8 cellular contexts compared by ENCODE assay signal in genomic region chr12:31959051-31959700, GRCh38. TPM values are rescaled to one million over a fixed set of nuclear protein-coding genes. Genes with fewer than 3 reads are reported as not detected.
DNase-seq lines count a peak whose midpoint lies in the region; ATAC-seq and TF ChIP-seq lines count a peak whose summit lies in the region.

Gene RESF1 (plus strand): TSS chr12:31959415. CDS start chr12:31980956, 21,541 bp downstream.

- WGBS in esophagus, 2 donors, result 0 to 1% methylated on average over 61 to 68 of the region's 68 CpGs

- H3K4me1 Mint-ChIP-seq in activated T-cell treated with anti-CD3 and anti-CD28 coated beads, Interleukin-2, amount 50 U/mL, for 24 hours (ENCODE audit: low read depth), result peaks cover 73% of the 10 kb centered on the region

- peak within 1 kb of the TSS; percentile 96 for H3K27ac Mint-ChIP-seq in activated T-cell treated with anti-CD3 and anti-CD28 coated beads, Interleukin-2, amount 50 U/mL, for 24 hours

- H3K4me1 ChIP-seq in esophagus (ENCODE audit: control insufficient read depth in 2 of 2, insufficient read depth in 2 of 2, low read length in 1 of 2) (peaks cover 0 to 2% of the 10 kb centered on the region in 2 donors), mucosa of stomach (ENCODE audit: control insufficient read depth, insufficient read depth, low read length) (peaks cover 19% of the 10 kb centered on the region)

- no peaks in the 10 kb centered on the region for H3K27me3 Mint-ChIP-seq in activated T-cell treated with anti-CD3 and anti-CD28 coated beads, Interleukin-2, amount 50 U/mL, for 24 hours

- no peaks in the 10 kb centered on the region for H3K9me3 ChIP-seq in esophagus (ENCODE audit: control insufficient read depth in 2 of 2, insufficient read depth in 1 of 2, low read depth in 1 of 2, low read length in 1 of 2)
- H3K9me3 ChIP-seq in mucosa of stomach (ENCODE audit: control insufficient read depth, low read length), result no peaks in the 10 kb centered on the region

- ATAC-seq in GM21717 (IDR thresholded peaks at IDR 0.05; ENCODE audit: unreplicated experiment), result peak; percentile 86

- peak within 1 kb of the TSS; percentile 89 for H3K4me3 ChIP-seq in Jurkat, Clone E6-1 (ENCODE audit: low read length)
- H3K4me3 ChIP-seq in esophagus (ENCODE audit: low read depth in 1 of 2, low read length in 2 of 2) (peak within 1 kb of the TSS; percentile 79 to 91), mucosa of stomach (ENCODE audit: low read length) (peak within 1 kb of the TSS; percentile 72)

- no peaks in the 10 kb centered on the region for H3K27me3 ChIP-seq in esophagus (ENCODE audit: control insufficient read depth in 1 of 2, insufficient read depth in 2 of 2, low read length in 2 of 2)
- H3K27me3 ChIP-seq in mucosa of stomach (ENCODE audit: control insufficient read depth, insufficient read depth, low read length), result no peaks in the 10 kb centered on the region

- H3K9me3 Mint-ChIP-seq in activated T-cell treated with anti-CD3 and anti-CD28 coated beads, Interleukin-2, amount 50 U/mL, for 24 hours, result peaks cover 9% of the 10 kb centered on the region

- peak within 1 kb of the TSS; percentile 96 for H3K4me3 Mint-ChIP-seq in activated T-cell treated with anti-CD3 and anti-CD28 coated beads, Interleukin-2, amount 50 U/mL, for 24 hours

- peak within 1 kb of the TSS; percentile 95 to 98 for H3K27ac ChIP-seq in esophagus (ENCODE audit: low read depth in 2 of 2, low read length in 1 of 2)

- H3K9ac ChIP-seq in mucosa of stomach (ENCODE audit: low read length), result peak within 1 kb of the TSS; percentile 80

- peaks cover 73% of the 10 kb centered on the region for H3K36me3 Mint-ChIP-seq in activated T-cell treated with anti-CD3 and anti-CD28 coated beads, Interleukin-2, amount 50 U/mL, for 24 hours (ENCODE audit: low read depth)

- H3K36me3 ChIP-seq in esophagus (ENCODE audit: control insufficient read depth in 2 of 2, insufficient read depth in 2 of 2, low read length in 1 of 2), result peaks cover 0 to 3% of the 10 kb centered on the region in 2 donors
- no peaks in the 10 kb centered on the region for H3K36me3 ChIP-seq in mucosa of stomach (ENCODE audit: control insufficient read depth, insufficient read depth, low read length)

- peak; percentile 99 for DNase-seq in DMS53 (lab: John Stamatoyannopoulos, UW)
- peak; percentile 96 for DNase-seq in Jurkat, Clone E6-1 (ENCODE audit: low read depth, low spot score)
- DNase-seq in activated T-cell treated with anti-CD3 and anti-CD28 coated beads, Interleukin-2, amount 50 U/mL, for 24 hours, result peak; percentile 91
- DNase-seq in stimulated activated CD8-positive, alpha-beta memory T cell treated with anti-CD3 and anti-CD28 coated beads, Interleukin-4, amount 100 ng/mL, for 48 hours, result peak; percentile 86

TF ChIP-seq in PFSK-1, 5 proteins besides CTCF, POLR2A, EP300 and RAD21:
- peak; percentile 46 for TF ChIP-seq FOXP2 (optimal IDR thresholded peaks at IDR 0.05; ENCODE audit: borderline replicate concordance, extremely low read depth, extremely low read length, insufficient read depth)
- peak; percentile 58; the same call in 1 of the 2 replicates for TF ChIP-seq TAF1 (IDR thresholded peaks at IDR 0.05; ENCODE audit: borderline replicate concordance, insufficient read depth, low read length)
- no peak for TF ChIP-seq SIN3A (IDR thresholded peaks at IDR 0.05; ENCODE audit: borderline replicate concordance, insufficient read depth, low read length)
- TF ChIP-seq REST (IDR thresholded peaks at IDR 0.05; ENCODE audit: insufficient read depth in 1 of 2, low read depth in 2 of 2, low read length in 2 of 2), result peak in 1 of 2 experiments; percentile 3; a peak in 1 of 4 replicates
- TF ChIP-seq POLR2AphosphoS5 (IDR thresholded peaks at IDR 0.05; ENCODE audit: low read depth, low read length), result peak; percentile 72

RNA-seq across cellular contexts. Expression of gene RESF1, which starts in this region (rescaled TPM):
- polyA plus RNA-seq in Jurkat, Clone E6-1 (2012; ENCODE audit: insufficient read depth, insufficient read length), result 20.3 TPM
- polyA plus RNA-seq in PFSK-1 (2012; ENCODE audit: insufficient read length, low read depth), result 3.5 TPM
- polyA plus RNA-seq in esophagus, result 10 to 100 TPM; 10.8 to 32.7 TPM

Comparison
In these comparisons a context has a peak if more than half of its experiments do, and no peak if none do; other contexts are left out.
1. Peak in every context shown above with its lines: DNase-seq, ATAC-seq, H3K4me3 ChIP-seq and H3K27ac ChIP-seq.